22 cellular contexts compared by ENCODE assay signal in genomic region chr2:133655565-133656113, GRCh38.
"Had no signal": no experiment of that assay in that cellular context is flagged by ENCODE, and none has a peak within 500 bp of the region (broad histone marks: within the 10 kb centered on the region; RNA-seq: fewer than 3 reads in every experiment).

No MANE protein-coding gene starts in this region.

- H3K36me3 Mint-ChIP-seq: natural killer cell treated with Interleukin-12 subunit alpha and Interleukin-12 subunit beta and Interleukin-15 and Interleukin-18, amount 100 ng/mL, for 72 hours; type B pancreatic cell had no signal

- H3K4me1 ChIP-seq: esophagus squamous epithelium, pancreas, thyroid gland had no signal

- DNase-seq: effector memory CD8-positive, alpha-beta T cell; esophagus squamous epithelium; foreskin keratinocyte; heart left ventricle; hippocampal formation; left colon; left ventricle myocardium superior; mesenchymal stem cell; midbrain; occipital lobe; pancreas; right cardiac atrium; stimulated activated CD4-positive, alpha-beta T cell treated with anti-CD3 and anti-CD28 coated beads, Interleukin-2, amount 100 ng/mL, for 48 hours; stimulated activated naive CD4-positive, alpha-beta T cell treated with Interleukin-2 at 50 U/mL for 16 hours; thyroid gland had no signal

- H3K36me3 ChIP-seq: esophagus squamous epithelium, heart left ventricle, pancreas, suprapubic skin, thyroid gland had no signal

- H3K27ac Mint-ChIP-seq: dendritic cell treated with granulocyte-macrophage colony-stimulating factor and Interleukin-4, amounts not matched to agents 40 ng/mL and 50 ng/mL, for 4 days; effector memory CD8-positive, alpha-beta T cell; natural killer cell treated with Interleukin-12 subunit alpha and Interleukin-12 subunit beta and Interleukin-15 and Interleukin-18, amount 100 ng/mL, for 72 hours; progenitor cell of endocrine pancreas; type B pancreatic cell had no signal

- H3K27me3 ChIP-seq: esophagus squamous epithelium, foreskin keratinocyte, heart left ventricle, pancreas, suprapubic skin, thyroid gland had no signal

- H3K27me3 Mint-ChIP-seq: dendritic cell treated with granulocyte-macrophage colony-stimulating factor and Interleukin-4, amounts not matched to agents 40 ng/mL and 50 ng/mL, for 4 days; effector memory CD8-positive, alpha-beta T cell; natural killer cell treated with Interleukin-12 subunit alpha and Interleukin-12 subunit beta and Interleukin-15 and Interleukin-18, amount 100 ng/mL, for 72 hours had no signal

- H3K4me2 ChIP-seq: smooth muscle cell had no signal

- ATAC-seq: effector memory CD8-positive, alpha-beta T cell; foreskin keratinocyte; heart left ventricle; left colon; left ventricle myocardium superior; natural killer cell treated with Interleukin-12 subunit alpha and Interleukin-12 subunit beta and Interleukin-15 and Interleukin-18, amount 100 ng/mL, for 72 hours; pancreas; right cardiac atrium had no signal

- H3K4me3 ChIP-seq: esophagus squamous epithelium, heart left ventricle, lung, pancreas, smooth muscle cell, suprapubic skin, thyroid gland had no signal

- H3K27ac ChIP-seq: esophagus squamous epithelium, foreskin keratinocyte, heart left ventricle, pancreas, suprapubic skin, thyroid gland had no signal

- H3K4me3 Mint-ChIP-seq: dendritic cell treated with granulocyte-macrophage colony-stimulating factor and Interleukin-4, amounts not matched to agents 40 ng/mL and 50 ng/mL, for 4 days; effector memory CD8-positive, alpha-beta T cell; natural killer cell treated with Interleukin-12 subunit alpha and Interleukin-12 subunit beta and Interleukin-15 and Interleukin-18, amount 100 ng/mL, for 72 hours; type B pancreatic cell had no signal

- H3K9me3 ChIP-seq: pancreas, suprapubic skin, thyroid gland had no signal
